Comparison of ENCODE assay signal across 2 cellular contexts in the genomic region with DNA sequence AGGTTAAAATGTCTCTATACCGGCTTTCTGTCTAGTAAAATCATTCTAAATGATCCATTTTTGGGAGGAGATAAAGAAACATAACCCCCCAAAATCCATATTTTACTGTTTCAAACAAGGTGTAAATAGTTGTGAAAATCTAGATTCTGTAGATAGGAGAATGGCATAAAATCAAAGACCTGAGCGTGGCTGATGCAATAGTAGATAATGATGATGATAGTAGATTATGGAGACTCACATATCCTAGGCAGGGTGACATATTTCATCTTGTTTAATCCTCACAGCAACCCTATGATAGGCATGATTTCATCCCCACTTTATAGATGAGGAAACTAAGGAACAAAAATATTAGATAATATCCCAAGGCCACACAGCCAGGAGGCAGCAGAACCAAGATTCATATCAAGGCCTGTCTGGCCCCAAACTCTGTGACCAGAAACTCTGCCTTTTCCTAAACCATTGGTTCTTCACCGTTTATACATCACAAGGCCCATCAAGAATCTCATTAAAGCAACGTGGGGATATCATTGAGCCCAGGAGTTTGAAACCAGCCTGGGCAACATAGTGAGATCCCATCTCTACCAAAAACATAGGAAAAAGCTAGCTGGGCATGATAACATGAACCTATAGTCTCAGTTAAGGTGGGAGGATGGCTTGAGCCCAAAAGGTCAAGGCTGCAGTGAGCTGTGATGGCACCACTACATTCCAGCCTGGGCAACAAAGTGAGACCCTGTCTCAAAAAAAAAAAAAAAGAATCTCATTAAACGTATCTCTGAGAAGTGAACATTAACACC.
TF ChIP-seq lines count a peak whose summit lies in the region.

No MANE protein-coding gene starts in this region.

TF ChIP-seq in HEK293, 187 proteins besides CTCF, POLR2A, EP300 and RAD21:
- TF ChIP-seq ZNF121 (tag by site-specific recombination; IDR thresholded peaks at IDR 0.05): peak; percentile 64; the same call in 1 of the 2 replicates
- TF ChIP-seq, protein P1, sequence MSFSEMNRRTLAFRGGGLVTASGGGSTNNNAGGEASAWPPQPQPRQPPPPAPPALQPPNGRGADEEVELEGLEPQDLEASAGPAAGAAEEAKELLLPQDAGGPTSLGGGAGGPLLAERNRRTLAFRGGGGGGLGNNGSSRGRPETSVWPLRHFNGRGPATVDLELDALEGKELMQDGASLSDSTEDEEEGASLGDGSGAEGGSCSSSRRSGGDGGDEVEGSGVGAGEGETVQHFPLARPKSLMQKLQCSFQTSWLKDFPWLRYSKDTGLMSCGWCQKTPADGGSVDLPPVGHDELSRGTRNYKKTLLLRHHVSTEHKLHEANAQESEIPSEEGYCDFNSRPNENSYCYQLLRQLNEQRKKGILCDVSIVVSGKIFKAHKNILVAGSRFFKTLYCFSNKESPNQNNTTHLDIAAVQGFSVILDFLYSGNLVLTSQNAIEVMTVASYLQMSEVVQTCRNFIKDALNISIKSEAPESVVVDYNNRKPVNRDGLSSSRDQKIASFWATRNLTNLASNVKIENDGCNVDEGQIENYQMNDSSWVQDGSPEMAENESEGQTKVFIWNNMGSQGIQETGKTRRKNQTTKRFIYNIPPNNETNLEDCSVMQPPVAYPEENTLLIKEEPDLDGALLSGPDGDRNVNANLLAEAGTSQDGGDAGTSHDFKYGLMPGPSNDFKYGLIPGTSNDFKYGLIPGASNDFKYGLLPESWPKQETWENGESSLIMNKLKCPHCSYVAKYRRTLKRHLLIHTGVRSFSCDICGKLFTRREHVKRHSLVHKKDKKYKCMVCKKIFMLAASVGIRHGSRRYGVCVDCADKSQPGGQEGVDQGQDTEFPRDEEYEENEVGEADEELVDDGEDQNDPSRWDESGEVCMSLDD (tag by site-specific recombination; IDR thresholded peaks at IDR 0.05): no peak

TF ChIP-seq in H1, 55 proteins besides CTCF, POLR2A, EP300 and RAD21:
- TF ChIP-seq, protein P2, sequence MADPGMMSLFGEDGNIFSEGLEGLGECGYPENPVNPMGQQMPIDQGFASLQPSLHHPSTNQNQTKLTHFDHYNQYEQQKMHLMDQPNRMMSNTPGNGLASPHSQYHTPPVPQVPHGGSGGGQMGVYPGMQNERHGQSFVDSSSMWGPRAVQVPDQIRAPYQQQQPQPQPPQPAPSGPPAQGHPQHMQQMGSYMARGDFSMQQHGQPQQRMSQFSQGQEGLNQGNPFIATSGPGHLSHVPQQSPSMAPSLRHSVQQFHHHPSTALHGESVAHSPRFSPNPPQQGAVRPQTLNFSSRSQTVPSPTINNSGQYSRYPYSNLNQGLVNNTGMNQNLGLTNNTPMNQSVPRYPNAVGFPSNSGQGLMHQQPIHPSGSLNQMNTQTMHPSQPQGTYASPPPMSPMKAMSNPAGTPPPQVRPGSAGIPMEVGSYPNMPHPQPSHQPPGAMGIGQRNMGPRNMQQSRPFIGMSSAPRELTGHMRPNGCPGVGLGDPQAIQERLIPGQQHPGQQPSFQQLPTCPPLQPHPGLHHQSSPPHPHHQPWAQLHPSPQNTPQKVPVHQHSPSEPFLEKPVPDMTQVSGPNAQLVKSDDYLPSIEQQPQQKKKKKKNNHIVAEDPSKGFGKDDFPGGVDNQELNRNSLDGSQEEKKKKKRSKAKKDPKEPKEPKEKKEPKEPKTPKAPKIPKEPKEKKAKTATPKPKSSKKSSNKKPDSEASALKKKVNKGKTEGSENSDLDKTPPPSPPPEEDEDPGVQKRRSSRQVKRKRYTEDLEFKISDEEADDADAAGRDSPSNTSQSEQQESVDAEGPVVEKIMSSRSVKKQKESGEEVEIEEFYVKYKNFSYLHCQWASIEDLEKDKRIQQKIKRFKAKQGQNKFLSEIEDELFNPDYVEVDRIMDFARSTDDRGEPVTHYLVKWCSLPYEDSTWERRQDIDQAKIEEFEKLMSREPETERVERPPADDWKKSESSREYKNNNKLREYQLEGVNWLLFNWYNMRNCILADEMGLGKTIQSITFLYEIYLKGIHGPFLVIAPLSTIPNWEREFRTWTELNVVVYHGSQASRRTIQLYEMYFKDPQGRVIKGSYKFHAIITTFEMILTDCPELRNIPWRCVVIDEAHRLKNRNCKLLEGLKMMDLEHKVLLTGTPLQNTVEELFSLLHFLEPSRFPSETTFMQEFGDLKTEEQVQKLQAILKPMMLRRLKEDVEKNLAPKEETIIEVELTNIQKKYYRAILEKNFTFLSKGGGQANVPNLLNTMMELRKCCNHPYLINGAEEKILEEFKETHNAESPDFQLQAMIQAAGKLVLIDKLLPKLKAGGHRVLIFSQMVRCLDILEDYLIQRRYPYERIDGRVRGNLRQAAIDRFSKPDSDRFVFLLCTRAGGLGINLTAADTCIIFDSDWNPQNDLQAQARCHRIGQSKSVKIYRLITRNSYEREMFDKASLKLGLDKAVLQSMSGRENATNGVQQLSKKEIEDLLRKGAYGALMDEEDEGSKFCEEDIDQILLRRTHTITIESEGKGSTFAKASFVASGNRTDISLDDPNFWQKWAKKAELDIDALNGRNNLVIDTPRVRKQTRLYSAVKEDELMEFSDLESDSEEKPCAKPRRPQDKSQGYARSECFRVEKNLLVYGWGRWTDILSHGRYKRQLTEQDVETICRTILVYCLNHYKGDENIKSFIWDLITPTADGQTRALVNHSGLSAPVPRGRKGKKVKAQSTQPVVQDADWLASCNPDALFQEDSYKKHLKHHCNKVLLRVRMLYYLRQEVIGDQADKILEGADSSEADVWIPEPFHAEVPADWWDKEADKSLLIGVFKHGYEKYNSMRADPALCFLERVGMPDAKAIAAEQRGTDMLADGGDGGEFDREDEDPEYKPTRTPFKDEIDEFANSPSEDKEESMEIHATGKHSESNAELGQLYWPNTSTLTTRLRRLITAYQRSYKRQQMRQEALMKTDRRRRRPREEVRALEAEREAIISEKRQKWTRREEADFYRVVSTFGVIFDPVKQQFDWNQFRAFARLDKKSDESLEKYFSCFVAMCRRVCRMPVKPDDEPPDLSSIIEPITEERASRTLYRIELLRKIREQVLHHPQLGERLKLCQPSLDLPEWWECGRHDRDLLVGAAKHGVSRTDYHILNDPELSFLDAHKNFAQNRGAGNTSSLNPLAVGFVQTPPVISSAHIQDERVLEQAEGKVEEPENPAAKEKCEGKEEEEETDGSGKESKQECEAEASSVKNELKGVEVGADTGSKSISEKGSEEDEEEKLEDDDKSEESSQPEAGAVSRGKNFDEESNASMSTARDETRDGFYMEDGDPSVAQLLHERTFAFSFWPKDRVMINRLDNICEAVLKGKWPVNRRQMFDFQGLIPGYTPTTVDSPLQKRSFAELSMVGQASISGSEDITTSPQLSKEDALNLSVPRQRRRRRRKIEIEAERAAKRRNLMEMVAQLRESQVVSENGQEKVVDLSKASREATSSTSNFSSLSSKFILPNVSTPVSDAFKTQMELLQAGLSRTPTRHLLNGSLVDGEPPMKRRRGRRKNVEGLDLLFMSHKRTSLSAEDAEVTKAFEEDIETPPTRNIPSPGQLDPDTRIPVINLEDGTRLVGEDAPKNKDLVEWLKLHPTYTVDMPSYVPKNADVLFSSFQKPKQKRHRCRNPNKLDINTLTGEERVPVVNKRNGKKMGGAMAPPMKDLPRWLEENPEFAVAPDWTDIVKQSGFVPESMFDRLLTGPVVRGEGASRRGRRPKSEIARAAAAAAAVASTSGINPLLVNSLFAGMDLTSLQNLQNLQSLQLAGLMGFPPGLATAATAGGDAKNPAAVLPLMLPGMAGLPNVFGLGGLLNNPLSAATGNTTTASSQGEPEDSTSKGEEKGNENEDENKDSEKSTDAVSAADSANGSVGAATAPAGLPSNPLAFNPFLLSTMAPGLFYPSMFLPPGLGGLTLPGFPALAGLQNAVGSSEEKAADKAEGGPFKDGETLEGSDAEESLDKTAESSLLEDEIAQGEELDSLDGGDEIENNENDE (IDR thresholded peaks at IDR 0.05; ENCODE audit: insufficient replicate concordance, low read length): no peak
- TF ChIP-seq TAF7 (optimal IDR thresholded peaks at IDR 0.05; ENCODE audit: borderline replicate concordance, low read depth, low read length): no peak
TF ChIP-seq in H1: peak in this region for 0.
